ENCODE assay signal across 15 cellular contexts in genomic region chr6:149015224-149015876, GRCh38.
DNase-seq lines count a peak whose midpoint lies in the region; ATAC-seq, FAIRE-seq and TF ChIP-seq lines count a peak whose summit lies in the region.
"Had no signal": no experiment of that assay in that cellular context is flagged by ENCODE, and none has a peak within 500 bp of the region (broad histone marks: within the 10 kb centered on the region; RNA-seq: fewer than 3 reads in every experiment).

No MANE protein-coding gene starts in this region.

- peaks cover 8% of the 10 kb centered on the region for H3K36me3 ChIP-seq in suprapubic skin
- H3K36me3 ChIP-seq: cardiac muscle cell had no signal

- POLR2A ChIA-PET in A549 (lab: Yijun Ruan, JAX) = no interaction called here

- peak overlapping the region; percentile 18 for H3K4me3 Mint-ChIP-seq in glutamatergic neuron (ENCODE audit: unreplicated experiment)

- H3K27me3 ChIP-seq in suprapubic skin = no peaks in the 10 kb centered on the region
- H3K27me3 ChIP-seq: cardiac muscle cell, testis had no signal

- H3K4me1 ChIP-seq in A549 = peaks cover 27% of the 10 kb centered on the region
- no peaks in the 10 kb centered on the region for H3K4me1 ChIP-seq in suprapubic skin
- H3K4me1 ChIP-seq: testis had no signal

- ATAC-seq in A549 = no peak
- ATAC-seq in GM21786 (IDR thresholded peaks at IDR 0.05; ENCODE audit: unreplicated experiment) = no peak
- ATAC-seq in GM21515 (IDR thresholded peaks at IDR 0.05; ENCODE audit: unreplicated experiment) = no peak
- ATAC-seq: Right ventricle myocardium inferior had no signal

- H3K27ac ChIP-seq in A549 (peak overlapping the region in 1 of 2 experiments; percentile 77; a peak in 3 of 6 replicates), suprapubic skin (no peak overlapping the region)
- H3K27ac ChIP-seq: cardiac muscle cell, testis had no signal

- no peaks in the 10 kb centered on the region for H3K36me3 Mint-ChIP-seq in glutamatergic neuron (ENCODE audit: unreplicated experiment)

- peaks cover 34% of the 10 kb centered on the region for H3K4me1 Mint-ChIP-seq in glutamatergic neuron (ENCODE audit: low read depth, unreplicated experiment)

- no peak overlapping the region for H3K4me2 ChIP-seq in A549

- H3K9me3 ChIP-seq in A549 (no peaks in the 10 kb centered on the region), suprapubic skin (no peaks in the 10 kb centered on the region)
- H3K9me3 ChIP-seq: testis had no signal

- no peak for FAIRE-seq in A549 (lab: Jason Lieb, UNC)

- no peaks in the 10 kb centered on the region for H3K27me3 Mint-ChIP-seq in glutamatergic neuron (ENCODE audit: unreplicated experiment)

- TF ChIP-seq POLR2A in A549 (IDR thresholded peaks at IDR 0.05; ENCODE audit: low read length) = no peak
- TF ChIP-seq POLR2A in suprapubic skin (IDR thresholded peaks at IDR 0.05) = no peak
- TF ChIP-seq POLR2A in erythroblast (IDR thresholded peaks at IDR 0.05; ENCODE audit: low read length) = no peak

- no peak overlapping the region for H3K27ac Mint-ChIP-seq in glutamatergic neuron (ENCODE audit: unreplicated experiment)

- TF ChIP-seq CTCF in A549 (IDR thresholded peaks at IDR 0.05) (no peak), glutamatergic neuron (IDR thresholded peaks at IDR 0.05; ENCODE audit: partially characterized antibody, unreplicated experiment) (no peak), suprapubic skin (IDR thresholded peaks at IDR 0.05) (no peak)

- CTCF ChIA-PET in A549 (lab: Yijun Ruan, JAX) = no interaction called here

- no peaks in the 10 kb centered on the region for H3K9me3 Mint-ChIP-seq in glutamatergic neuron (ENCODE audit: unreplicated experiment)

- 59% methylated on average over 5 of the region's 5 CpGs for WGBS in A549 (ENCODE audit: missing lambda C conversion rate)
- WGBS in suprapubic skin = 64% methylated on average over 5 of the region's 5 CpGs

- H3K4me3 ChIP-seq in A549 = no peak overlapping the region
- no peak overlapping the region for H3K4me3 ChIP-seq in suprapubic skin
- H3K4me3 ChIP-seq: cardiac muscle cell, testis had no signal

- no peak for TF ChIP-seq EP300 in A549 (IDR thresholded peaks at IDR 0.05)
- no peak for TF ChIP-seq EP300 in suprapubic skin (IDR thresholded peaks at IDR 0.05)

- TF ChIP-seq RAD21 in A549 (conservative IDR thresholded peaks at IDR 0.05 in 1 of 2, IDR thresholded peaks at IDR 0.05 in 1 of 2) = no peak

- DNase-seq in A549 (ENCODE audit: low read depth in 1 of 2, low spot score in 1 of 2) (no peak), HT1080 (ENCODE audit: low read depth) (peak; percentile 52), astrocyte of the hippocampus (ENCODE audit: low read depth, low spot score) (peak; percentile 29), glutamatergic neuron (no peak), suprapubic skin (ENCODE audit: low spot score in 2 of 2) (no peak), erythroblast (lab: John Stamatoyannopoulos, UW) (no peak)
- DNase-seq: activated gamma-delta T cell treated with Interleukin-2 at 50 U/mL for 16 hours, mammary epithelial cell, NCI-H1694, NCI-H69, testis had no signal

TF ChIP-seq in A549, 52 proteins besides CTCF, POLR2A, EP300 and RAD21:
- TF ChIP-seq HOXA7 (CRISPR knock-in tag; IDR thresholded peaks at IDR 0.05) = no peak
- TF ChIP-seq RCOR1 (IDR thresholded peaks at IDR 0.05; ENCODE audit: low read depth, low read length) = no peak
- peak; percentile 66 to 67; a peak in 2 of 4 replicates for TF ChIP-seq CEBPB (IDR thresholded peaks at IDR 0.05)

Comparison
In these comparisons a context has a peak if more than half of its experiments do, and no peak if none do; other contexts are left out.
1. DNase-seq: peak in HT1080 (single experiment) and astrocyte of the hippocampus (single experiment); none in A549 (0 of 2), glutamatergic neuron (single experiment), suprapubic skin (0 of 2) and erythroblast (0 of 2).